20 cellular contexts compared by ENCODE assay signal in genomic region chr17:70520447-70520846, GRCh38.
DNase-seq lines count a peak whose midpoint lies in the region; ATAC-seq, FAIRE-seq and TF ChIP-seq lines count a peak whose summit lies in the region.
"Had no signal": no experiment of that assay in that cellular context is flagged by ENCODE, and none has a peak within 500 bp of the region (broad histone marks: within the 10 kb centered on the region; RNA-seq: fewer than 3 reads in every experiment).

No MANE protein-coding gene starts in this region.

- H3K4me3 ChIP-seq in Caco-2 (ENCODE audit: low read depth, low read length), result no peak overlapping the region
- H3K4me3 ChIP-seq in bronchial epithelial cell (ENCODE audit: low read depth, low read length), result no peak overlapping the region
- H3K4me3 ChIP-seq: Peyer's patch had no signal

- H3K27ac Mint-ChIP-seq in Caco-2 (ENCODE audit: unreplicated experiment), result peak overlapping the region; percentile 9
- H3K27ac Mint-ChIP-seq in effector memory CD8-positive, alpha-beta T cell, result no peak overlapping the region
- H3K27ac Mint-ChIP-seq: CD4-positive, CD25-positive, alpha-beta regulatory T cell; T-helper 2 cell treated with Interferon-gamma antibody and Interleukin-4, amounts not matched to agents 5 μg/mL and 100 μg/mL, for 36 hours had no signal

- CTCF ChIA-PET in Caco-2 (lab: Charles Lee), result interaction anchor here (0.9 kb wide), 1 partner anchor 31 kb away, joined by 8 read pairs; no protein-coding TSS in a partner anchor

- no peaks in the 10 kb centered on the region for H3K36me3 ChIP-seq in Caco-2 (ENCODE audit: control insufficient read depth, insufficient read depth, low read length)
- H3K36me3 ChIP-seq in bronchial epithelial cell (ENCODE audit: control insufficient read depth, insufficient read depth, low read length), result no peaks in the 10 kb centered on the region
- H3K36me3 ChIP-seq: Peyer's patch had no signal

- no peak for FAIRE-seq in bronchial epithelial cell (lab: Jason Lieb, UNC)

- H3K4me3 Mint-ChIP-seq in Caco-2 (ENCODE audit: unreplicated experiment), result peak overlapping the region; percentile 6
- no peak overlapping the region for H3K4me3 Mint-ChIP-seq in effector memory CD8-positive, alpha-beta T cell
- H3K4me3 Mint-ChIP-seq: CD4-positive, CD25-positive, alpha-beta regulatory T cell; T-helper 2 cell treated with Interferon-gamma antibody and Interleukin-4, amounts not matched to agents 5 μg/mL and 100 μg/mL, for 36 hours had no signal

- peak; percentile 38 to 42 for DNase-seq in Caco-2
- DNase-seq in DMS153 treated with DMSO at 0.1 percent for 48 hours (lab: John Stamatoyannopoulos, UW; ENCODE audit: unreplicated experiment), result peak; percentile 31
- DNase-seq in NCI-H345 (lab: John Stamatoyannopoulos, UW), result peak; percentile 63
- DNase-seq in bronchial epithelial cell (ENCODE audit: low read depth), result peak; percentile 7
- no peak for DNase-seq in effector memory CD8-positive, alpha-beta T cell
- no peak for DNase-seq in NCI-H2227 treated with DMSO at 0.1 percent for 48 hours (lab: John Stamatoyannopoulos, UW)
- DNase-seq in inferior parietal cortex (ENCODE audit: extremely low spot score), result no peak
- DNase-seq in EL, result no peak
- DNase-seq: CD4-positive, CD25-positive, alpha-beta regulatory T cell; COR-L47; DMS 273 treated with DMSO at 0.1 percent for 48 hours; GF-D8; Kasumi-1; NCI-H1417 treated with DMSO at 0.1 percent for 48 hours; NCI-H226; NCI-H526 treated with DMSO at 0.1 percent for 48 hours; NK-92 treated with Interleukin-12 subunit alpha and Interleukin-12 subunit beta, amount 100 ng/mL, for 24 hours; Peyer's patch had no signal

- peaks cover 17% of the 10 kb centered on the region for H3K4me1 ChIP-seq in Caco-2
- H3K4me1 ChIP-seq: Peyer's patch had no signal

- no peaks in the 10 kb centered on the region for H3K9me3 ChIP-seq in Caco-2
- H3K9me3 ChIP-seq: Peyer's patch had no signal

- no peak for TF ChIP-seq CTCF in Caco-2 (IDR thresholded peaks at IDR 0.05; ENCODE audit: insufficient read depth in 1 of 2, low read depth in 1 of 2, low read length in 1 of 2, severe bottlenecking in 1 of 2, unreplicated experiment in 1 of 2)
- no peak for TF ChIP-seq CTCF in bronchial epithelial cell (IDR thresholded peaks at IDR 0.05; ENCODE audit: insufficient read depth, low read length, severe bottlenecking)

- H3K4me1 Mint-ChIP-seq in Caco-2 (ENCODE audit: low read depth, unreplicated experiment), result peaks cover 20% of the 10 kb centered on the region
- no peaks in the 10 kb centered on the region for H3K4me1 Mint-ChIP-seq in effector memory CD8-positive, alpha-beta T cell (ENCODE audit: low read depth in 2 of 2)
- H3K4me1 Mint-ChIP-seq: CD4-positive, CD25-positive, alpha-beta regulatory T cell had no signal

- H3K27me3 ChIP-seq in Caco-2 (replicated peaks; ENCODE audit: control insufficient read depth, insufficient read depth, low read length), result no peaks in the 10 kb centered on the region
- H3K27me3 ChIP-seq in bronchial epithelial cell (ENCODE audit: control insufficient read depth, insufficient read depth, low read length), result no peaks in the 10 kb centered on the region
- H3K27me3 ChIP-seq: Peyer's patch had no signal

- BruUV-seq in Caco-2 (replicated peaks; lab: Mats Ljungman, UMichigan), result no TSS peak

- intact Hi-C loops in Caco-2 (cut with micrococcal nuclease; ENCODE audit: unreplicated experiment), result loop anchor here (1.0 to 10.0 kb wide), 3 partner anchors 18 to 356 kb away; partner anchors contain the start of gene KCNJ2

- ATAC-seq in effector memory CD8-positive, alpha-beta T cell (replicated peaks), result no peak
- ATAC-seq: SK-N-SH treated with all-trans-retinoic acid at 6 μM for 48 hours had no signal

- POLR2A ChIA-PET in Caco-2 (lab: Charles Lee), result no interaction called here

- no peaks in the 10 kb centered on the region for H3K9me3 Mint-ChIP-seq in Caco-2 (ENCODE audit: unreplicated experiment)
- peaks cover 0 to under 1% of the 10 kb centered on the region in 2 donors for H3K9me3 Mint-ChIP-seq in effector memory CD8-positive, alpha-beta T cell
- H3K9me3 Mint-ChIP-seq: CD4-positive, CD25-positive, alpha-beta regulatory T cell; T-helper 2 cell treated with Interferon-gamma antibody and Interleukin-4, amounts not matched to agents 5 μg/mL and 100 μg/mL, for 36 hours had no signal

- H3K36me3 Mint-ChIP-seq in Caco-2 (ENCODE audit: insufficient read depth, unreplicated experiment), result no peaks in the 10 kb centered on the region
- H3K36me3 Mint-ChIP-seq in effector memory CD8-positive, alpha-beta T cell (ENCODE audit: insufficient read depth), result no peaks in the 10 kb centered on the region
- H3K36me3 Mint-ChIP-seq: CD4-positive, CD25-positive, alpha-beta regulatory T cell had no signal

- no peaks in the 10 kb centered on the region for H3K27me3 Mint-ChIP-seq in Caco-2 (ENCODE audit: insufficient read depth, unreplicated experiment)
- no peaks in the 10 kb centered on the region for H3K27me3 Mint-ChIP-seq in effector memory CD8-positive, alpha-beta T cell
- H3K27me3 Mint-ChIP-seq: CD4-positive, CD25-positive, alpha-beta regulatory T cell had no signal

Comparison
In these comparisons a context has a peak if more than half of its experiments do, and no peak if none do; other contexts are left out.
1. DNase-seq: peak in Caco-2 (2 of 2), DMS153 treated with DMSO at 0.1 percent for 48 hours (single experiment), NCI-H345 (single experiment) and bronchial epithelial cell (single experiment); none in effector memory CD8-positive, alpha-beta T cell (0 of 3), NCI-H2227 treated with DMSO at 0.1 percent for 48 hours (single experiment), inferior parietal cortex (single experiment) and EL (single experiment).